In the genomic region with DNA sequence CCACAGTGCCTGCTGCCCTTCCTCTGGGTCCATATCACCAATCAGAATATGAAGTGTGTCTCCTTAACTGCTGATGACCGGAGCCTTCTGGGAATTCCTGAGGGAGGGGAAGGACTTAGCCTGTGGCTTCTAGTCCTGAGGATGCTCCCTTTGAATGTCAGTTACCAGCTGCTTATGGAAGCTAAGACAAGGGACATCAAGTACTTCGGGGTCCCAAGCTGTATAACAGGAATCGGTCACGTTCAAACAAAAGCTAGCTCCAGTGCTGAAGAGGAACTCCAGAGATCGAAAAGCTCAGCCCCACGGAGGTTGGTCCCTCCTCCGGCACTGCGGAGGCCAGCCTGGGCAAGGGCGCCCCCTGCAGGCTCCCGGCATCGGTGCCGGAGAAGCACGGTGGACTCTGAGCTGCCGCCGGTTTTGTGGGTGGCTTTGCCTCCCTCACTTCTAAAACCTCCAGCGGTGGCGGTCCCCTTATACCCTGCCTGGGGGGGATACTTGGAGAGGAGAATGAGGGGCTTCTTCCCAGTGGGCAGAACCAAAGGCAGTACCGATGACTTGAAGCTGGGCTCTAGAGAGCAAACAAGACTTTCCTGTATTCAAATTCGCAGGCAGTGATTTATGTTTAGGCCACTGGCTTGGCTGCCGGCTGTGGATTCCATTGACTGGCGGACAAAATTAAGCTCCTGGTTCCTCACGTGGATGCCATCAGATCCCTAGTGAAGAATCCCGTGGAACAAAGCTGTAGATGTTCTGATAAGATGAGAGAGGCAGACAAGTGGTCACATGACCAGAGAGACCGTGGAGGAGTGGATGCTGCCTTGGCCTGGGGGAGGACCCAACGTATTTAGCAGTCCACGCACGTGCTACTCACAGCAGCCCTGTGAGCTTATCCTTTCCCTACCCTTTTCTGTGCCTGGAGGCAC, we compare ENCODE assay signal across 1 cellular context.
TF ChIP-seq lines count a peak whose summit lies in the region.

No MANE protein-coding gene starts in this region.

TF ChIP-seq in K562, 482 proteins besides CTCF, POLR2A, EP300 and RAD21 (continued from another document and continues in another):
- TF ChIP-seq, protein P1, sequence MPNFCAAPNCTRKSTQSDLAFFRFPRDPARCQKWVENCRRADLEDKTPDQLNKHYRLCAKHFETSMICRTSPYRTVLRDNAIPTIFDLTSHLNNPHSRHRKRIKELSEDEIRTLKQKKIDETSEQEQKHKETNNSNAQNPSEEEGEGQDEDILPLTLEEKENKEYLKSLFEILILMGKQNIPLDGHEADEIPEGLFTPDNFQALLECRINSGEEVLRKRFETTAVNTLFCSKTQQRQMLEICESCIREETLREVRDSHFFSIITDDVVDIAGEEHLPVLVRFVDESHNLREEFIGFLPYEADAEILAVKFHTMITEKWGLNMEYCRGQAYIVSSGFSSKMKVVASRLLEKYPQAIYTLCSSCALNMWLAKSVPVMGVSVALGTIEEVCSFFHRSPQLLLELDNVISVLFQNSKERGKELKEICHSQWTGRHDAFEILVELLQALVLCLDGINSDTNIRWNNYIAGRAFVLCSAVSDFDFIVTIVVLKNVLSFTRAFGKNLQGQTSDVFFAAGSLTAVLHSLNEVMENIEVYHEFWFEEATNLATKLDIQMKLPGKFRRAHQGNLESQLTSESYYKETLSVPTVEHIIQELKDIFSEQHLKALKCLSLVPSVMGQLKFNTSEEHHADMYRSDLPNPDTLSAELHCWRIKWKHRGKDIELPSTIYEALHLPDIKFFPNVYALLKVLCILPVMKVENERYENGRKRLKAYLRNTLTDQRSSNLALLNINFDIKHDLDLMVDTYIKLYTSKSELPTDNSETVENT (CRISPR knock-in tag; IDR thresholded peaks at IDR 0.05): no peak
- TF ChIP-seq, protein P2, sequence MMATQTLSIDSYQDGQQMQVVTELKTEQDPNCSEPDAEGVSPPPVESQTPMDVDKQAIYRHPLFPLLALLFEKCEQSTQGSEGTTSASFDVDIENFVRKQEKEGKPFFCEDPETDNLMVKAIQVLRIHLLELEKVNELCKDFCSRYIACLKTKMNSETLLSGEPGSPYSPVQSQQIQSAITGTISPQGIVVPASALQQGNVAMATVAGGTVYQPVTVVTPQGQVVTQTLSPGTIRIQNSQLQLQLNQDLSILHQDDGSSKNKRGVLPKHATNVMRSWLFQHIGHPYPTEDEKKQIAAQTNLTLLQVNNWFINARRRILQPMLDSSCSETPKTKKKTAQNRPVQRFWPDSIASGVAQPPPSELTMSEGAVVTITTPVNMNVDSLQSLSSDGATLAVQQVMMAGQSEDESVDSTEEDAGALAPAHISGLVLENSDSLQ (IDR thresholded peaks at IDR 0.05): peak; percentile 69
- TF ChIP-seq CTBP1 (IDR thresholded peaks at IDR 0.05; ENCODE audit: borderline replicate concordance) (peak; percentile 94), TOE1 (IDR thresholded peaks at IDR 0.05; ENCODE audit: borderline replicate concordance) (no peak; the same call in 1 of the 2 replicates), TOE1 (CRISPR knock-in tag; IDR thresholded peaks at IDR 0.05; ENCODE audit: borderline replicate concordance, low read depth) (0 out of 2 replicates have a peak, but pooled peaks have one; percentile 21), ELF4 (CRISPR knock-in tag; IDR thresholded peaks at IDR 0.05) (0 out of 2 replicates have a peak, but pooled peaks have one; percentile 2), HNRNPUL1 (IDR thresholded peaks at IDR 0.05; ENCODE audit: low read length) (no peak), TCF3 (CRISPR knock-in tag; IDR thresholded peaks at IDR 0.05) (no peak), ZNF408 (CRISPR knock-in tag; IDR thresholded peaks at IDR 0.05; ENCODE audit: low read depth) (no peak), ZNF3 (CRISPR knock-in tag; IDR thresholded peaks at IDR 0.05) (no peak), CHD4 (IDR thresholded peaks at IDR 0.05; ENCODE audit: insufficient read depth, insufficient replicate concordance, low read depth, low read length, poor library complexity, severe bottlenecking) (no peak), ZNF263 (CRISPR knock-in tag; IDR thresholded peaks at IDR 0.05; ENCODE audit: borderline replicate concordance) (peak; percentile 60; the same call in 1 of the 2 replicates), TAF7 (tag; IDR thresholded peaks at IDR 0.05) (no peak), FOXK1 (CRISPR knock-in tag; IDR thresholded peaks at IDR 0.05; ENCODE audit: borderline replicate concordance) (no peak), PURB (CRISPR knock-in tag; IDR thresholded peaks at IDR 0.05; ENCODE audit: low read depth) (no peak), LEF1 (IDR thresholded peaks at IDR 0.05) (no peak), FOXK2 (conservative IDR thresholded peaks at IDR 0.05 in 1 of 2, IDR thresholded peaks at IDR 0.05 in 1 of 2; ENCODE audit: low read depth in 2 of 2) (no peak), NCOA6 (IDR thresholded peaks at IDR 0.05) (no peak), TAF15 (IDR thresholded peaks at IDR 0.05; ENCODE audit: low read depth, low read length) (no peak), ZKSCAN3 (CRISPR knock-in tag; IDR thresholded peaks at IDR 0.05) (no peak), ZBTB33 (CRISPR knock-in tag; IDR thresholded peaks at IDR 0.05) (no peak), ELF1 (tag; IDR thresholded peaks at IDR 0.05) (no peak), ZKSCAN1 (IDR thresholded peaks at IDR 0.05; ENCODE audit: low read depth, low read length) (0 out of 2 replicates have a peak, but pooled peaks have one; percentile 31), PRDM10 (IDR thresholded peaks at IDR 0.05; ENCODE audit: partially characterized antibody) (no peak), KDM5B (IDR thresholded peaks at IDR 0.05; ENCODE audit: insufficient replicate concordance, low read depth, low read length) (no peak), GTF2A2 (tag; IDR thresholded peaks at IDR 0.05) (no peak), ZFP91 (CRISPR knock-in tag; IDR thresholded peaks at IDR 0.05) (peak; percentile 76; the same call in 1 of the 2 replicates), ZNF143 (CRISPR knock-in tag; IDR thresholded peaks at IDR 0.05) (peak; percentile 47; the same call in 1 of the 2 replicates), CREB1 (IDR thresholded peaks at IDR 0.05) (no peak), CREB1 (CRISPR knock-in tag; IDR thresholded peaks at IDR 0.05) (no peak; the same call in 1 of the 2 replicates), GABPA (tag; conservative IDR thresholded peaks at IDR 0.05; ENCODE audit: low read depth) (no peak), ZNF253 (CRISPR knock-in tag; conservative IDR thresholded peaks at IDR 0.05) (no peak), CBFA2T3 (IDR thresholded peaks at IDR 0.05) (no peak), ZNF431 (CRISPR knock-in tag; IDR thresholded peaks at IDR 0.05) (no peak), YBX1 (IDR thresholded peaks at IDR 0.05) (no peak), CHD1 (IDR thresholded peaks at IDR 0.05; ENCODE audit: low read length) (no peak), NR2C2 (CRISPR knock-in tag; IDR thresholded peaks at IDR 0.05) (no peak; the same call in 1 of the 2 replicates), NR2C2 (tag; IDR thresholded peaks at IDR 0.05) (0 out of 2 replicates have a peak, but pooled peaks have one; percentile 35), POLR2B (IDR thresholded peaks at IDR 0.05; ENCODE audit: low read depth, partially characterized antibody) (no peak), ZNF583 (CRISPR knock-in tag; IDR thresholded peaks at IDR 0.05) (no peak), TGIF2 (CRISPR knock-in tag; IDR thresholded peaks at IDR 0.05) (no peak), CBFB (CRISPR knock-in tag; IDR thresholded peaks at IDR 0.05) (no peak), ZNF609 (CRISPR knock-in tag; IDR thresholded peaks at IDR 0.05; ENCODE audit: borderline replicate concordance) (no peak), CCNT2 (IDR thresholded peaks at IDR 0.05; ENCODE audit: borderline replicate concordance, extremely low read depth, insufficient read length, low read depth, low read length) (no peak), THRAP3 (IDR thresholded peaks at IDR 0.05; ENCODE audit: borderline replicate concordance) (no peak)
- TF ChIP-seq, protein P3, sequence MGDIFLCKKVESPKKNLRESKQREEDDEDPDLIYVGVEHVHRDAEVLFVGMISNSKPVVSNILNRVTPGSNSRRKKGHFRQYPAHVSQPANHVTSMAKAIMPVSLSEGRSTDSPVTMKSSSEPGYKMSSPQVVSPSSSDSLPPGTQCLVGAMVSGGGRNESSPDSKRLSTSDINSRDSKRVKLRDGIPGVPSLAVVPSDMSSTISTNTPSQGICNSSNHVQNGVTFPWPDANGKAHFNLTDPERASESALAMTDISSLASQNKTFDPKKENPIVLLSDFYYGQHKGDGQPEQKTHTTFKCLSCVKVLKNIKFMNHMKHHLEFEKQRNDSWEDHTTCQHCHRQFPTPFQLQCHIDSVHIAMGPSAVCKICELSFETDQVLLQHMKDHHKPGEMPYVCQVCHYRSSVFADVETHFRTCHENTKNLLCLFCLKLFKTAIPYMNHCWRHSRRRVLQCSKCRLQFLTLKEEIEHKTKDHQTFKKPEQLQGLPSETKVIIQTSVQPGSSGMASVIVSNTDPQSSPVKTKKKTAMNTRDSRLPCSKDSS (IDR thresholded peaks at IDR 0.05; ENCODE audit: low read depth, partially characterized antibody): no peak
